In the genomic region with DNA sequence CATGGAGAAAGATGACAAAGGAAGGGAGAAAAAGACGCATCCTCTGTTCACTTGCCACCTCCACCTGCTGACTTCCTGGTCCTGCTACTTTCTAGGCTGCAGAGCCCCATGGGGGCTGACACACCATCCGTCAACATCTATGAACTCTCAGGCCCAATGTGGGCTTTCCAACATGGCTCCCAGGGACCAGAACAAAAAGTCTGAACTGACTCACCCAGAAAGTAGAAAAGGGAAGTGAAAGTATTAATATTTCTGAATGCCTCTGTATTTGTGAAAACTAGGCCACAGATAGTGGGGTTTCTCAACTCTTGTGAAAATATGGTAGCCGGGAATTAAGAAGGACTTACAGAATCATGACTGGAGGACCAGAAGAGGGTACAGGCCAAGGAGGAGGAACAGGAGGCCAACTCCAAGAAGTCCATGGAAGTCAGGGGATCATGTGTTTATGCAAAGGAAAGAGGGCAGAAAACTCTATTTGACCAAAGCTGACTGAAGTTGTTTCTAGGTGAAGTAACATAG, we compare ENCODE assay signal across 8 cellular contexts.
A peak's percentile ranks its signal among the peaks of the same experiment; 100 is the strongest.
DNase-seq lines count a peak whose midpoint lies in the region; ATAC-seq, FAIRE-seq and TF ChIP-seq lines count a peak whose summit lies in the region.

No MANE protein-coding gene starts in this region.

- H3K36me3 ChIP-seq in GM12878 (ENCODE audit: control insufficient read depth in 2 of 2, insufficient read depth in 2 of 2, low read length in 1 of 2): 0 out of 4 replicates have a peak, but pooled peaks cover 0 to 3% of the 10 kb centered on the region in 2 experiments

- SMC1A ChIA-PET in GM12878 (lab: Charles Lee; ENCODE audit: uncharacterized antibody, unreplicated experiment): interaction anchor here (0.6 to 5.0 kb wide), 25 partner anchors 10 to 368 kb away, joined by 3 to 82 read pairs (median 4); no protein-coding TSS in a partner anchor

- H4K20me1 ChIP-seq in GM12878 (ENCODE audit: control insufficient read depth, insufficient read depth): no peaks in the 10 kb centered on the region

- peak overlapping the region; percentile 46 for H3K4me2 ChIP-seq in GM12878 (ENCODE audit: control insufficient read depth, insufficient read depth)

- H3K27ac ChIP-seq in GM12878 (ENCODE audit: control insufficient read depth, insufficient read depth): peak overlapping the region; percentile 96

- FAIRE-seq in GM12878 (lab: Jason Lieb, UNC) (peak; percentile 69), D721Med (lab: Jason Lieb, UNC) (no peak)

- TF ChIP-seq CTCF in GM12878 (IDR thresholded peaks at IDR 0.05 in 2 of 3, conservative IDR thresholded peaks at IDR 0.05 in 1 of 3; ENCODE audit: control insufficient read depth in 2 of 3, extremely low read depth in 1 of 3, insufficient read depth in 1 of 3, low read depth in 3 of 3, low read length in 3 of 3) (0 out of 6 replicates have a peak, but pooled peaks of 1 of the 3 experiments have one; percentile 3), D721Med (IDR thresholded peaks at IDR 0.05; ENCODE audit: insufficient read depth, missing control alignments) (no peak)

- POLR2A ChIA-PET in GM12878 (lab: Charles Lee) (interaction anchor here (0.7 to 3.7 kb wide), 9 partner anchors 9 to 523 kb away, joined by 3 to 41 read pairs (median 5); partner anchors contain the start of gene SP140), HEK293T (lab: Yijun Ruan, JAX) (no interaction called here)

- peak; percentile 94 for ATAC-seq in GM18502 (IDR thresholded peaks at IDR 0.05; ENCODE audit: poor library complexity, unreplicated experiment)
- ATAC-seq in GM21381 (IDR thresholded peaks at IDR 0.05; ENCODE audit: unreplicated experiment): peak; percentile 98
- ATAC-seq in HG03457 (IDR thresholded peaks at IDR 0.05; ENCODE audit: unreplicated experiment): peak; percentile 94
- peak; percentile 90 for ATAC-seq in GM12878

- peak; percentile 38; the same call in 1 of the 2 replicates for TF ChIP-seq RAD21 in GM12878 (IDR thresholded peaks at IDR 0.05; ENCODE audit: insufficient read depth, low read depth, low read length)

- CTCF ChIA-PET in GM12878 (lab: Yijun Ruan, JAX) (interaction anchor here (1.3 to 3.7 kb wide), 5 partner anchors 10 to 387 kb away, joined by 3 to 21 read pairs (median 12); no protein-coding TSS in a partner anchor), HEK293T (lab: Yijun Ruan, JAX) (no interaction called here)

- RAD21 ChIA-PET in GM12878 (lab: Charles Lee; ENCODE audit: unreplicated experiment): interaction anchor here (0.6 to 3.7 kb wide), 21 partner anchors 9 to 414 kb away, joined by 3 to 62 read pairs (median 4); no protein-coding TSS in a partner anchor

- no peaks in the 10 kb centered on the region for H3K27me3 ChIP-seq in GM12878 (replicated peaks in 1 of 2; ENCODE audit: control insufficient read depth in 2 of 2, insufficient read depth in 2 of 2, low read length in 1 of 2)

- DNase-seq in GM12878 (ENCODE audit: low read depth, low spot score): peak; percentile 98
- DNase-seq in D721Med (ENCODE audit: insufficient read length, low spot score): no peak
- DNase-seq in OCI-M2 (lab: John Stamatoyannopoulos, UW; ENCODE audit: unreplicated experiment): no peak
- DNase-seq in HEK293T (ENCODE audit: extremely low spot score): no peak
- DNase-seq in head of caudate nucleus: no peak

- no peaks in the 10 kb centered on the region; the same call in 1 of the 3 replicates for H3K9me3 ChIP-seq in GM12878 (replicated peaks; ENCODE audit: control insufficient read depth, insufficient read depth, low read length)

- no peak overlapping the region for H3K4me3 ChIP-seq in GM12878

- peak overlapping the region; percentile 70 for H3K9ac ChIP-seq in GM12878 (ENCODE audit: control insufficient read depth, insufficient read depth, low read length)

- peaks cover 54% of the 10 kb centered on the region for H3K79me2 ChIP-seq in GM12878 (ENCODE audit: control insufficient read depth, insufficient read depth, low read length)

- peak overlapping the region; percentile 53 for H2AFZ ChIP-seq in GM12878 (ENCODE audit: control insufficient read depth, low read depth, low read length)

- BruUV-seq in GM12878 (replicated peaks; lab: Mats Ljungman, UMichigan): no TSS peak

- peak; percentile 91 to 98 for TF ChIP-seq EP300 in GM12878 (IDR thresholded peaks at IDR 0.05; ENCODE audit: borderline replicate concordance in 1 of 2, control insufficient read depth in 1 of 2, low read depth in 2 of 2, low read length in 2 of 2)

- in situ Hi-C loops in GM12878 (cut with MboI): no loop called here

- peaks cover 62% of the 10 kb centered on the region for H3K4me1 ChIP-seq in GM12878 (ENCODE audit: control insufficient read depth, insufficient read depth, low read length)

- WGBS in GM12878 (ENCODE audit: insufficient coverage, insufficient replicate concordance, low lambda C conversion rate, missing lambda C conversion rate): 0% methylated on average over 3 of the region's 3 CpGs

- peak; percentile 77 for TF ChIP-seq POLR2A in GM12878 (IDR thresholded peaks at IDR 0.05; ENCODE audit: low read depth, low read length)

- intact Hi-C loops in GM12878 (cut with micrococcal nuclease; ENCODE audit: unreplicated experiment): loop anchor here (1.0 to 10.0 kb wide), 5 partner anchors 12 to 365 kb away; partner anchors contain the start of gene SP140
- intact Hi-C loops in head of caudate nucleus (cut with DNase I): no loop called here

TF ChIP-seq in GM12878, 131 proteins besides CTCF, POLR2A, EP300 and RAD21 (continues in another document):
- TF ChIP-seq BCL11A (IDR thresholded peaks at IDR 0.05; ENCODE audit: low read depth, low read length): peak; percentile 96
- peak; percentile 70; the same call in 1 of the 2 replicates for TF ChIP-seq MXI1 (IDR thresholded peaks at IDR 0.05; ENCODE audit: low read depth, low read length)
- TF ChIP-seq CREM (IDR thresholded peaks at IDR 0.05; ENCODE audit: low read depth): peak; percentile 88
- 0 out of 2 replicates have a peak, but pooled peaks have one; percentile 38 for TF ChIP-seq SMARCA5 (IDR thresholded peaks at IDR 0.05)
- peak; percentile 97 for TF ChIP-seq BACH1 (IDR thresholded peaks at IDR 0.05; ENCODE audit: borderline replicate concordance)
- TF ChIP-seq PAX5 (IDR thresholded peaks at IDR 0.05; ENCODE audit: borderline replicate concordance, low read depth, low read length): peak; percentile 93
- peak; percentile 30; the same call in 1 of the 2 replicates for TF ChIP-seq POLR2AphosphoS2 (IDR thresholded peaks at IDR 0.05; ENCODE audit: low read depth, low read length)
- TF ChIP-seq, protein P1, sequence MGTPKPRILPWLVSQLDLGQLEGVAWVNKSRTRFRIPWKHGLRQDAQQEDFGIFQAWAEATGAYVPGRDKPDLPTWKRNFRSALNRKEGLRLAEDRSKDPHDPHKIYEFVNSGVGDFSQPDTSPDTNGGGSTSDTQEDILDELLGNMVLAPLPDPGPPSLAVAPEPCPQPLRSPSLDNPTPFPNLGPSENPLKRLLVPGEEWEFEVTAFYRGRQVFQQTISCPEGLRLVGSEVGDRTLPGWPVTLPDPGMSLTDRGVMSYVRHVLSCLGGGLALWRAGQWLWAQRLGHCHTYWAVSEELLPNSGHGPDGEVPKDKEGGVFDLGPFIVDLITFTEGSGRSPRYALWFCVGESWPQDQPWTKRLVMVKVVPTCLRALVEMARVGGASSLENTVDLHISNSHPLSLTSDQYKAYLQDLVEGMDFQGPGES (IDR thresholded peaks at IDR 0.05): no peak
- TF ChIP-seq CREB1 (IDR thresholded peaks at IDR 0.05; ENCODE audit: low read depth): peak; percentile 80
- peak; percentile 78; the same call in 1 of the 2 replicates for TF ChIP-seq MTA3 (IDR thresholded peaks at IDR 0.05; ENCODE audit: borderline replicate concordance, low read length)

TF ChIP-seq in HEK293T, 16 proteins besides CTCF, POLR2A, EP300 and RAD21:
- no peak for TF ChIP-seq SP1 (IDR thresholded peaks at IDR 0.05)
- TF ChIP-seq NFRKB (IDR thresholded peaks at IDR 0.05): no peak
- TF ChIP-seq ELF4 (IDR thresholded peaks at IDR 0.05): no peak
- TF ChIP-seq LEF1 (IDR thresholded peaks at IDR 0.05; ENCODE audit: borderline replicate concordance): no peak
- TF ChIP-seq HDGF (IDR thresholded peaks at IDR 0.05; ENCODE audit: borderline replicate concordance): no peak
- no peak for TF ChIP-seq SUZ12 (IDR thresholded peaks at IDR 0.05)
- TF ChIP-seq ARNT (IDR thresholded peaks at IDR 0.05): no peak
